Comparison of ENCODE assay signal across 31 cellular contexts in the genomic region with DNA sequence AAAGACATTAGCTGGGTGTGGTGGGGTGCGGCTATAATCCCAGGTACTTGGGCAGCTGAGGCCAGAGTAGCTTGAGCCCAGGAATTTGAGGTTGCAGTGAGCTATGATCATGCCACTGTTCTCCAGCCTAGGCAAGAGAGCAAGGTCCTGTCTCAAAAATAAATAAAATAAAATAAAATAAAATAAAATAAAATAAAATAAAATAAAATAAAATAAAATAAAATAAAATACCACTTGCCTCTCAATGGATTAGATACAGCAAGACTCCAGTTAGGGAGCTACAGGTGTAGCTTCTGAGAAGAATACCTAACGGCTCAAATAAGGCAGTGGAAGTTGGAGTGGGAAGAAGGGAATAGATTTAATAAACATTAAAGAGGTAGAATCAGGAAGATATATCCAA. TPM values are rescaled to one million over a fixed set of nuclear protein-coding genes. Genes with fewer than 3 reads are reported as not detected.
DNase-seq lines count a peak whose midpoint lies in the region; ATAC-seq and TF ChIP-seq lines count a peak whose summit lies in the region.
"Had no signal": no experiment of that assay in that cellular context is flagged by ENCODE, and none has a peak within 500 bp of the region (broad histone marks: within the 10 kb centered on the region; RNA-seq: fewer than 3 reads in every experiment).

No MANE protein-coding gene starts in this region.

- no peaks in the 10 kb centered on the region for H3K27me3 Mint-ChIP-seq in activated CD4-positive, alpha-beta T cell treated with anti-CD3 and anti-CD28 coated beads, Interleukin-2, amount 10 ng/mL, durations not matched to agents 24 days and 14 days
- no peaks in the 10 kb centered on the region; the same call in none of the 2 replicates for H3K27me3 Mint-ChIP-seq in WTC11 (ENCODE audit: low read depth)
- H3K27me3 Mint-ChIP-seq: B cell; CD4-positive, alpha-beta memory T cell; CD4-positive, alpha-beta T cell; CD4-positive, CD25-positive, alpha-beta regulatory T cell had no signal

- no peak for ATAC-seq in WTC11
- peak; percentile 42 for ATAC-seq in esophagus mucosa
- ATAC-seq: A549; CD8-positive, alpha-beta T cell had no signal

- H3K9me3 Mint-ChIP-seq in activated CD4-positive, alpha-beta T cell treated with anti-CD3 and anti-CD28 coated beads, Interleukin-2, amount 10 ng/mL, durations not matched to agents 24 days and 14 days = no peaks in the 10 kb centered on the region
- no peaks in the 10 kb centered on the region for H3K9me3 Mint-ChIP-seq in WTC11
- H3K9me3 Mint-ChIP-seq: CD8-positive, alpha-beta T cell had no signal

- no peak for TF ChIP-seq CTCF in WTC11 (IDR thresholded peaks at IDR 0.05)

- intact Hi-C loops in activated CD4-positive, alpha-beta T cell treated with anti-CD3 and anti-CD28 coated beads, Interleukin-2, amount 10 ng/mL, durations not matched to agents 24 days and 14 days (cut with micrococcal nuclease) = no loop called here

- H3K27ac Mint-ChIP-seq in activated CD4-positive, alpha-beta T cell treated with anti-CD3 and anti-CD28 coated beads, Interleukin-2, amount 10 ng/mL, durations not matched to agents 24 days and 14 days = no peak overlapping the region
- no peak overlapping the region for H3K27ac Mint-ChIP-seq in WTC11
- H3K27ac Mint-ChIP-seq: B cell; CD14-positive monocyte; CD4-positive, alpha-beta memory T cell; CD4-positive, alpha-beta T cell; CD8-positive, alpha-beta memory T cell; CD8-positive, alpha-beta T cell had no signal

- CTCF ChIA-PET in WTC11 (lab: Charles Lee) = no interaction called here

- POLR2A ChIA-PET in WTC11 (lab: Charles Lee) = no interaction called here

- no peak overlapping the region for H3K4me3 Mint-ChIP-seq in activated CD4-positive, alpha-beta T cell treated with anti-CD3 and anti-CD28 coated beads, Interleukin-2, amount 10 ng/mL, durations not matched to agents 24 days and 14 days
- H3K4me3 Mint-ChIP-seq in WTC11 = no peak overlapping the region
- H3K4me3 Mint-ChIP-seq: B cell; CD14-positive monocyte; CD4-positive, alpha-beta T cell; CD4-positive, CD25-positive, alpha-beta regulatory T cell; CD8-positive, alpha-beta memory T cell; CD8-positive, alpha-beta T cell had no signal

- no peaks in the 10 kb centered on the region for H3K4me1 Mint-ChIP-seq in activated CD4-positive, alpha-beta T cell treated with anti-CD3 and anti-CD28 coated beads, Interleukin-2, amount 10 ng/mL, durations not matched to agents 24 days and 14 days
- no peaks in the 10 kb centered on the region for H3K4me1 Mint-ChIP-seq in WTC11
- H3K4me1 Mint-ChIP-seq: B cell; CD14-positive monocyte; CD4-positive, alpha-beta memory T cell; CD4-positive, CD25-positive, alpha-beta regulatory T cell; CD8-positive, alpha-beta memory T cell had no signal

- no peaks in the 10 kb centered on the region for H3K36me3 Mint-ChIP-seq in activated CD4-positive, alpha-beta T cell treated with anti-CD3 and anti-CD28 coated beads, Interleukin-2, amount 10 ng/mL, durations not matched to agents 24 days and 14 days (ENCODE audit: low read depth)
- H3K36me3 Mint-ChIP-seq in WTC11 = no peaks in the 10 kb centered on the region
- H3K36me3 Mint-ChIP-seq: CD14-positive monocyte; CD4-positive, alpha-beta memory T cell; CD4-positive, CD25-positive, alpha-beta regulatory T cell; CD8-positive, alpha-beta memory T cell; CD8-positive, alpha-beta T cell had no signal

- DNase-seq in activated CD4-positive, alpha-beta T cell treated with anti-CD3 and anti-CD28 coated beads, Interleukin-2, amount 10 ng/mL, durations not matched to agents 24 days and 14 days = peak; percentile 8
- no peak for DNase-seq in activated CD4-positive, alpha-beta T cell treated with anti-CD3 and anti-CD28 coated beads for 4 hours
- DNase-seq in WTC11 (ENCODE audit: low spot score) (no peak), cerebellar nuclear complex (lab: John Stamatoyannopoulos, UW) (no peak), NCI-H774 (lab: John Stamatoyannopoulos, UW) (no peak)
- DNase-seq: 8988T; ACHN; AML-193; BE2C; C1 segment of cervical spinal cord; Caco-2; Calu3; CD4-positive, alpha-beta memory T cell; CD4-positive, alpha-beta T cell; CD4-positive, CD25-positive, alpha-beta regulatory T cell; CD8-positive, alpha-beta memory T cell; CD8-positive, alpha-beta T cell; COR-L47; DMS 273 treated with DMSO at 0.1 percent for 48 hours; DMS153; DMS53; DMS79; DMS79 treated with DMSO at 0.1 percent for 48 hours; DND-41; EL had no signal

TF ChIP-seq in WTC11, 78 proteins besides CTCF, POLR2A, EP300 and RAD21:
- TF ChIP-seq ZNF416 (CRISPR knock-in tag; IDR thresholded peaks at IDR 0.05) = no peak
- TF ChIP-seq, protein P1, sequence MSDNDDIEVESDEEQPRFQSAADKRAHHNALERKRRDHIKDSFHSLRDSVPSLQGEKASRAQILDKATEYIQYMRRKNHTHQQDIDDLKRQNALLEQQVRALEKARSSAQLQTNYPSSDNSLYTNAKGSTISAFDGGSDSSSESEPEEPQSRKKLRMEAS (CRISPR knock-in tag; IDR thresholded peaks at IDR 0.05) = no peak
- TF ChIP-seq FOXK1 (CRISPR knock-in tag; IDR thresholded peaks at IDR 0.05) = no peak
- TF ChIP-seq HMGA2 (CRISPR knock-in tag; IDR thresholded peaks at IDR 0.05) = peak; percentile 98

RNA-seq across cellular contexts. Expression of gene PAK5, which starts 13.7 kb away (rescaled TPM):
- total RNA-seq in activated CD4-positive, alpha-beta T cell treated with anti-CD3 and anti-CD28 coated beads, Interleukin-2, amount 10 ng/mL, durations not matched to agents 24 days and 14 days = not detected in 2 replicates
- total RNA-seq in WTC11 (2021) = 0.31 to 0.53 TPM (median 0.48 TPM) in 3 replicates
- 0.52 TPM for total RNA-seq in esophagus mucosa
- total RNA-seq: A172; A673; B cell; Caco-2; Calu3; CD4-positive, alpha-beta memory T cell; CD4-positive, alpha-beta T cell; CD4-positive, CD25-positive, alpha-beta regulatory T cell; CD8-positive, alpha-beta memory T cell; CD8-positive, alpha-beta T cell had no signal
